19 cellular contexts compared by ENCODE assay signal in the genomic region with DNA sequence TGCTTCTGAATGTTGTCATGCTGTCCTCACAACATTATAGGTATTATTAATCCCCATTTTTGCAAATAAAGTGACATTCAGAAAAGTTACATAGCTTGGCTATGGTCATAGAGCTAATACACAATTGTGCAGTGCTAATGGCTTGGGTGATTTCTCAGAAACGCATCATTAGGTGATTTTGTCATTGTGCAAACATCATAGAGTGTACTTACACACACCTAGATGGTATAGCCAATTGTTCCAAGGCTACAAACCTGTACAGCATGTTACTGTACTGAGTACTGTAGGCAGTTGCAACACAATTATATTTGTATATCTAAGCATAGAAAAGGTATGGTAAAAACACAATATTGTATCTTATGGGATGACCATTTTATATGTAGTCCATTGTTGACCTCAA.
"Had no signal": no experiment of that assay in that cellular context is flagged by ENCODE, and none has a peak within 500 bp of the region (broad histone marks: within the 10 kb centered on the region; RNA-seq: fewer than 3 reads in every experiment).

No MANE protein-coding gene starts in this region.

- DNase-seq: activated CD4-positive, alpha-beta T cell treated with anti-CD3 and anti-CD28 coated beads for 48 hours; activated CD4-positive, alpha-beta T cell treated with anti-CD3 and anti-CD28 coated beads, Interleukin-2, amount 50 U/mL, for 4 hours; activated CD8-positive, alpha-beta memory T cell treated with anti-CD3 and anti-CD28 coated beads, Interleukin-2, amount 50 U/mL, for 48 hours; activated CD8-positive, alpha-beta T cell treated with anti-CD3 and anti-CD28 coated beads, Interleukin-2, amount 10 ng/mL, durations not matched to agents 7 days and 5 days; activated naive CD4-positive, alpha-beta T cell treated with anti-CD3 and anti-CD28 coated beads, Interleukin-2, amount 50 U/mL, for 16 hours; activated naive CD8-positive, alpha-beta T cell treated with anti-CD3 and anti-CD28 coated beads, Interleukin-2, amount 10 ng/mL, durations not matched to agents 7 days and 5 days; activated T-cell treated with anti-CD3 and anti-CD28 coated beads, Interleukin-2, amount 50 U/mL, for 1 hour; adrenal gland; anterior cingulate cortex; caudate nucleus; MG63; MV-4-11; NCI-H1092 treated with DMSO at 0.1 percent for 48 hours; NCI-H1417 treated with DMSO at 0.1 percent for 48 hours; NCI-H187; NCI-H524; NCI-H82; SHP77 treated with DMSO at 0.1 percent for 48 hours had no signal

- H3K4me3 ChIP-seq: adrenal gland, MG63 had no signal

- H3K27me3 ChIP-seq: adrenal gland, MG63 had no signal

- FAIRE-seq: RCC 7860 had no signal
